In genomic region chr10:43086321-43086942, GRCh38 we compare ENCODE assay signal across 2 cellular contexts.
A peak's percentile ranks its signal among the peaks of the same experiment; 100 is the strongest.
TF ChIP-seq lines count a peak whose summit lies in the region.

No MANE protein-coding gene starts in this region.

TF ChIP-seq in SK-N-SH, 30 proteins besides CTCF, POLR2A, EP300 and RAD21 (continued from another document):
- TF ChIP-seq MXI1 (IDR thresholded peaks at IDR 0.05; ENCODE audit: low read depth, low read length) (peak; percentile 64; the same call in 1 of the 2 replicates), GABPA (IDR thresholded peaks at IDR 0.05; ENCODE audit: low read depth) (no peak)
- TF ChIP-seq, protein P1, sequence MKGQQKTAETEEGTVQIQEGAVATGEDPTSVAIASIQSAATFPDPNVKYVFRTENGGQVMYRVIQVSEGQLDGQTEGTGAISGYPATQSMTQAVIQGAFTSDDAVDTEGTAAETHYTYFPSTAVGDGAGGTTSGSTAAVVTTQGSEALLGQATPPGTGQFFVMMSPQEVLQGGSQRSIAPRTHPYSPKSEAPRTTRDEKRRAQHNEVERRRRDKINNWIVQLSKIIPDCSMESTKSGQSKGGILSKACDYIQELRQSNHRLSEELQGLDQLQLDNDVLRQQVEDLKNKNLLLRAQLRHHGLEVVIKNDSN (IDR thresholded peaks at IDR 0.05; ENCODE audit: borderline replicate concordance, low read depth), result no peak

TF ChIP-seq in SK-N-SH treated with all-trans-retinoic acid at 6 μM for 48 hours, 23 proteins besides CTCF, POLR2A, EP300 and RAD21 (continued from another document):
- no peak for TF ChIP-seq ARNTL (CRISPR knock-in tag; IDR thresholded peaks at IDR 0.05; ENCODE audit: borderline replicate concordance, low read depth)
